Comparison of ENCODE assay signal across 30 cellular contexts in genomic region chr11:24226606-24227005, GRCh38.
"Had no signal": no experiment of that assay in that cellular context is flagged by ENCODE, and none has a peak within 500 bp of the region (broad histone marks: within the 10 kb centered on the region; RNA-seq: fewer than 3 reads in every experiment).

No MANE protein-coding gene starts in this region.

- DNase-seq: activated CD4-positive, alpha-beta memory T cell treated with anti-CD3 and anti-CD28 coated beads, Interleukin-2, amount 10 ng/mL, durations not matched to agents 7 days and 5 days; activated CD4-positive, alpha-beta T cell treated with anti-CD3 and anti-CD28 coated beads for 1 hour; activated CD4-positive, alpha-beta T cell treated with anti-CD3 and anti-CD28 coated beads, Interleukin-2, amount 10 ng/mL, durations not matched to agents 7 days and 5 days; activated CD8-positive, alpha-beta memory T cell treated with anti-CD3 and anti-CD28 coated beads, Interleukin-2, amount 50 U/mL, for 48 hours; activated gamma-delta T cell; activated naive CD4-positive, alpha-beta T cell treated with anti-CD3 and anti-CD28 coated beads, Interleukin-2, amount 10 ng/mL, durations not matched to agents 7 days and 5 days; activated naive CD8-positive, alpha-beta T cell treated with anti-CD3 and anti-CD28 coated beads, Interleukin-2, amount 10 ng/mL, durations not matched to agents 7 days and 5 days; activated T-cell treated with anti-CD3 and anti-CD28 coated beads, Interleukin-2, amount 50 U/mL, for 24 hours; cerebellar nuclear complex; dorsolateral prefrontal cortex; effector memory CD4-positive, alpha-beta T cell; gastrocnemius medialis; glutamatergic neuron; islet precursor cell; naive B cell; ovary; stimulated activated CD4-positive, alpha-beta T cell treated with anti-CD3 and anti-CD28 coated beads, Interleukin-1b, Interleukin-23, amount 100 ng/mL, for 48 hours; stimulated activated CD4-positive, alpha-beta T cell treated with anti-CD3 and anti-CD28 coated beads, Interleukin-4, amount 100 ng/mL, for 4 hours; stimulated activated CD8-positive, alpha-beta memory T cell treated with anti-CD3 and anti-CD28 coated beads, Interleukin-4, amount 100 ng/mL, for 48 hours; stimulated activated naive B cell treated with anti-CD40 and anti-IgM and Interleukin-4, amounts not matched to agents 10 μg/mL and 1 μg/mL and 100 μg/mL, for 72 hours; stomach; thyroid gland; upper lobe of right lung had no signal

- H3K4me1 ChIP-seq: ascending aorta, gastrocnemius medialis, prostate gland, stomach, thyroid gland, upper lobe of right lung had no signal

- H3K4me2 ChIP-seq: hepatocyte, smooth muscle cell had no signal

- H3K4me3 ChIP-seq: ascending aorta, cardiac muscle cell, coronary artery, dorsolateral prefrontal cortex, gastrocnemius medialis, hepatocyte, ovary, prostate gland, smooth muscle cell, stomach, thyroid gland, upper lobe of right lung had no signal

- H3K27me3 ChIP-seq: ascending aorta, cardiac muscle cell, dorsolateral prefrontal cortex, gastrocnemius medialis, hepatocyte, ovary, stomach, thyroid gland, upper lobe of right lung had no signal

- H2AFZ ChIP-seq: hepatocyte had no signal

- H3K27ac ChIP-seq: ascending aorta, cardiac muscle cell, coronary artery, dorsolateral prefrontal cortex, gastrocnemius medialis, hepatocyte, ovary, prostate gland, stomach, thyroid gland, upper lobe of right lung had no signal

- ATAC-seq: gastrocnemius medialis; stimulated activated naive B cell treated with anti-CD40 and anti-IgM and Interleukin-4, amounts not matched to agents 10 μg/mL and 1 μg/mL and 100 μg/mL, for 72 hours; upper lobe of right lung; WTC11 had no signal

- H3K36me3 ChIP-seq: ascending aorta, cardiac muscle cell, gastrocnemius medialis, ovary, prostate gland, stomach, thyroid gland, upper lobe of right lung had no signal

- H3K9me3 ChIP-seq: ascending aorta, gastrocnemius medialis, ovary, prostate gland, stomach, thyroid gland, upper lobe of right lung had no signal
